Comparison of ENCODE assay signal across 8 cellular contexts in the genomic region with DNA sequence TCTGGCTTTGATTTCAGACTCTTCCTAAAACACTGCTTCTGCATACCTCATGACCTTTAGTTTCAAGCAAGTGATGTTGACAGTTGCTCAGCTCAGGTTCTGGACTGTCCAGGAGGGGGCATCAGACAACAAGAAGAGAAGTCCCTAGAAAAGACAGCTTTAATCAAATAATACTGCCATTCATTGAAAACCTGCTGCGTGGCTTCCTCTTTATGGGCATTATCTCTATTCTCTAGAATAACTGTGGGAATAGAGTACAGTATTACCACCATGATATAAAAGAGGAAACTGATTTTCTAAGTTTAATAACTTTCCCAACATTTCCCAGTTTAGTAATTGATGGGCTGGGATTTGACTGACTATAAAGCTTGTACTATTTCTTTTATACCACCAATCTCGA.
DNase-seq lines count a peak whose midpoint lies in the region; ATAC-seq and TF ChIP-seq lines count a peak whose summit lies in the region.

No MANE protein-coding gene starts in this region.

- BruUV-seq in HCT116 (replicated peaks; lab: Mats Ljungman, UMichigan) = no TSS peak

- POLR2A ChIA-PET in HCT116 (lab: Charles Lee) = interaction anchor here (0.6 kb wide), 1 partner anchor 575 kb away, joined by 3 read pairs; no protein-coding TSS in a partner anchor

- RAD21 ChIA-PET in HCT116 (lab: Charles Lee; ENCODE audit: low non-redundant PET in 1 of 2, low total read pairs in 2 of 2, uncharacterized antibody in 2 of 2, unreplicated experiment in 2 of 2) = interaction anchor here (0.6 to 1.4 kb wide), 7 partner anchors 63 to 582 kb away, joined by 3 to 7 read pairs (median 4); no protein-coding TSS in a partner anchor

- H3K4me2 ChIP-seq in HCT116 (ENCODE audit: low read length) = no peak overlapping the region

- H3K4me3 ChIP-seq in HCT116 (replicated peaks in 1 of 2; ENCODE audit: low read depth in 1 of 2, low read length in 2 of 2) (no peak overlapping the region), SK-N-MC (no peak overlapping the region)

- no peak overlapping the region for H2AFZ ChIP-seq in HCT116 (ENCODE audit: low read depth, low read length, poor library complexity, severe bottlenecking)

- H4K20me1 ChIP-seq in HCT116 (ENCODE audit: insufficient read depth) = no peaks in the 10 kb centered on the region

- no peak overlapping the region for H3K9ac ChIP-seq in HCT116 (ENCODE audit: low read length)
- no peak overlapping the region for H3K9ac ChIP-seq in SK-N-MC (ENCODE audit: insufficient read length)

- no peaks in the 10 kb centered on the region for H3K79me2 ChIP-seq in HCT116 (ENCODE audit: insufficient read depth, low read length)

- TF ChIP-seq POLR2A in HCT116 (IDR thresholded peaks at IDR 0.05; ENCODE audit: borderline replicate concordance, extremely low read depth, insufficient read depth, insufficient read length) = no peak

- peak; percentile 89 for TF ChIP-seq RAD21 in HCT116 (IDR thresholded peaks at IDR 0.05; ENCODE audit: low read depth)

- H3K27me3 ChIP-seq in HCT116 (ENCODE audit: insufficient read depth, low read length) = no peaks in the 10 kb centered on the region

- ATAC-seq in HCT116 (peak; percentile 91), HG03025 (IDR thresholded peaks at IDR 0.05; ENCODE audit: low FRiP score, unreplicated experiment) (no peak)

- TF ChIP-seq CTCF in HCT116 (IDR thresholded peaks at IDR 0.05 in 2 of 3, conservative IDR thresholded peaks at IDR 0.05 in 1 of 3; ENCODE audit: borderline replicate concordance in 1 of 3, insufficient read depth in 1 of 3, low read depth in 2 of 3, low read length in 2 of 3) = peak; percentile 75 to 89 (median 76)

- no peaks in the 10 kb centered on the region for H3K9me3 ChIP-seq in HCT116 (ENCODE audit: control insufficient read depth in 1 of 2, insufficient read depth in 1 of 2, low read depth in 1 of 2, low read length in 2 of 2)
- H3K9me3 ChIP-seq in SK-N-MC (ENCODE audit: low read depth, low read length) = no peaks in the 10 kb centered on the region

- DNase-seq in GF-D8 (lab: John Stamatoyannopoulos, UW) (peak; percentile 56), HCT116 (ENCODE audit: low read depth, low spot score) (peak; percentile 59), NAMALWA (ENCODE audit: low spot score) (peak; percentile 90), SK-N-MC (ENCODE audit: low read depth, low spot score) (peak; percentile 28), amygdala (lab: John Stamatoyannopoulos, UW) (peak in 39 of 56 donors; percentile 0 to 83 (median 19)), hepatic stellate cell (ENCODE audit: low spot score) (peak; percentile 10), smooth muscle cell of the brain vasculature (ENCODE audit: low read depth, low spot score) (peak; percentile 54)

- intact Hi-C loops in HCT116 (cut with micrococcal nuclease) = loop anchor here (1.0 to 5.0 kb wide), 3 partner anchors 350 to 575 kb away; no protein-coding TSS in a partner anchor

- no peaks in the 10 kb centered on the region for H3K9me2 ChIP-seq in HCT116 (ENCODE audit: insufficient read depth)

- no peak overlapping the region for H3K27ac ChIP-seq in HCT116 (ENCODE audit: low read depth, low read length)
- H3K27ac ChIP-seq in SK-N-MC = no peak overlapping the region

- CTCF ChIA-PET in HCT116 (lab: Charles Lee) = interaction anchor here (0.5 to 3.1 kb wide), 35 partner anchors 8 to 1896 kb away, joined by 3 to 50 read pairs (median 4); no protein-coding TSS in a partner anchor

- no peaks in the 10 kb centered on the region for H3K36me3 ChIP-seq in HCT116 (ENCODE audit: control insufficient read depth in 1 of 2, insufficient read depth in 2 of 2, low read length in 2 of 2)
- no peaks in the 10 kb centered on the region for H3K36me3 ChIP-seq in SK-N-MC (ENCODE audit: insufficient read depth, low read length)

- H3K4me1 ChIP-seq in HCT116 (ENCODE audit: control insufficient read depth in 1 of 2, insufficient read depth in 2 of 2, low read length in 2 of 2) = no peaks in the 10 kb centered on the region

TF ChIP-seq in HCT116, 20 proteins besides CTCF, POLR2A, EP300 and RAD21:
- TF ChIP-seq, protein P1, sequence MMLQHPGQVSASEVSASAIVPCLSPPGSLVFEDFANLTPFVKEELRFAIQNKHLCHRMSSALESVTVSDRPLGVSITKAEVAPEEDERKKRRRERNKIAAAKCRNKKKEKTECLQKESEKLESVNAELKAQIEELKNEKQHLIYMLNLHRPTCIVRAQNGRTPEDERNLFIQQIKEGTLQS (IDR thresholded peaks at IDR 0.05) = no peak
- TF ChIP-seq FOSL1 (IDR thresholded peaks at IDR 0.05; ENCODE audit: low read depth) = no peak
- TF ChIP-seq ELF1 (IDR thresholded peaks at IDR 0.05; ENCODE audit: borderline replicate concordance, low read depth) = no peak
- TF ChIP-seq EGR1 (IDR thresholded peaks at IDR 0.05; ENCODE audit: low read depth) = no peak
- TF ChIP-seq JUND (IDR thresholded peaks at IDR 0.05) = no peak
- no peak for TF ChIP-seq EZH2 (IDR thresholded peaks at IDR 0.05)
- no peak for TF ChIP-seq SIN3A (IDR thresholded peaks at IDR 0.05; ENCODE audit: low read depth)
- TF ChIP-seq SRF (IDR thresholded peaks at IDR 0.05; ENCODE audit: low read depth) = no peak
- TF ChIP-seq ZFX (IDR thresholded peaks at IDR 0.05) = no peak
- TF ChIP-seq, protein P2, sequence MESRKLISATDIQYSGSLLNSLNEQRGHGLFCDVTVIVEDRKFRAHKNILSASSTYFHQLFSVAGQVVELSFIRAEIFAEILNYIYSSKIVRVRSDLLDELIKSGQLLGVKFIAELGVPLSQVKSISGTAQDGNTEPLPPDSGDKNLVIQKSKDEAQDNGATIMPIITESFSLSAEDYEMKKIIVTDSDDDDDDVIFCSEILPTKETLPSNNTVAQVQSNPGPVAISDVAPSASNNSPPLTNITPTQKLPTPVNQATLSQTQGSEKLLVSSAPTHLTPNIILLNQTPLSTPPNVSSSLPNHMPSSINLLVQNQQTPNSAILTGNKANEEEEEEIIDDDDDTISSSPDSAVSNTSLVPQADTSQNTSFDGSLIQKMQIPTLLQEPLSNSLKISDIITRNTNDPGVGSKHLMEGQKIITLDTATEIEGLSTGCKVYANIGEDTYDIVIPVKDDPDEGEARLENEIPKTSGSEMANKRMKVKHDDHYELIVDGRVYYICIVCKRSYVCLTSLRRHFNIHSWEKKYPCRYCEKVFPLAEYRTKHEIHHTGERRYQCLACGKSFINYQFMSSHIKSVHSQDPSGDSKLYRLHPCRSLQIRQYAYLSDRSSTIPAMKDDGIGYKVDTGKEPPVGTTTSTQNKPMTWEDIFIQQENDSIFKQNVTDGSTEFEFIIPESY (IDR thresholded peaks at IDR 0.05; ENCODE audit: extremely low read depth, insufficient replicate concordance, low read length) = no peak
- TF ChIP-seq CEBPB (IDR thresholded peaks at IDR 0.05; ENCODE audit: low read depth) = no peak
- no peak for TF ChIP-seq TCF7L2 (IDR thresholded peaks at IDR 0.05; ENCODE audit: borderline replicate concordance, extremely low read depth, insufficient read depth, insufficient read length)
- no peak for TF ChIP-seq POLR2AphosphoS5 (IDR thresholded peaks at IDR 0.05; ENCODE audit: low read depth, low read length)
- TF ChIP-seq, protein P3, sequence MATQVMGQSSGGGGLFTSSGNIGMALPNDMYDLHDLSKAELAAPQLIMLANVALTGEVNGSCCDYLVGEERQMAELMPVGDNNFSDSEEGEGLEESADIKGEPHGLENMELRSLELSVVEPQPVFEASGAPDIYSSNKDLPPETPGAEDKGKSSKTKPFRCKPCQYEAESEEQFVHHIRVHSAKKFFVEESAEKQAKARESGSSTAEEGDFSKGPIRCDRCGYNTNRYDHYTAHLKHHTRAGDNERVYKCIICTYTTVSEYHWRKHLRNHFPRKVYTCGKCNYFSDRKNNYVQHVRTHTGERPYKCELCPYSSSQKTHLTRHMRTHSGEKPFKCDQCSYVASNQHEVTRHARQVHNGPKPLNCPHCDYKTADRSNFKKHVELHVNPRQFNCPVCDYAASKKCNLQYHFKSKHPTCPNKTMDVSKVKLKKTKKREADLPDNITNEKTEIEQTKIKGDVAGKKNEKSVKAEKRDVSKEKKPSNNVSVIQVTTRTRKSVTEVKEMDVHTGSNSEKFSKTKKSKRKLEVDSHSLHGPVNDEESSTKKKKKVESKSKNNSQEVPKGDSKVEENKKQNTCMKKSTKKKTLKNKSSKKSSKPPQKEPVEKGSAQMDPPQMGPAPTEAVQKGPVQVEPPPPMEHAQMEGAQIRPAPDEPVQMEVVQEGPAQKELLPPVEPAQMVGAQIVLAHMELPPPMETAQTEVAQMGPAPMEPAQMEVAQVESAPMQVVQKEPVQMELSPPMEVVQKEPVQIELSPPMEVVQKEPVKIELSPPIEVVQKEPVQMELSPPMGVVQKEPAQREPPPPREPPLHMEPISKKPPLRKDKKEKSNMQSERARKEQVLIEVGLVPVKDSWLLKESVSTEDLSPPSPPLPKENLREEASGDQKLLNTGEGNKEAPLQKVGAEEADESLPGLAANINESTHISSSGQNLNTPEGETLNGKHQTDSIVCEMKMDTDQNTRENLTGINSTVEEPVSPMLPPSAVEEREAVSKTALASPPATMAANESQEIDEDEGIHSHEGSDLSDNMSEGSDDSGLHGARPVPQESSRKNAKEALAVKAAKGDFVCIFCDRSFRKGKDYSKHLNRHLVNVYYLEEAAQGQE (IDR thresholded peaks at IDR 0.05; ENCODE audit: low read depth) = no peak
- no peak for TF ChIP-seq ZNF274 (IDR thresholded peaks at IDR 0.05; ENCODE audit: low read depth, low read length)

Comparison
In these comparisons a context has a peak if more than half of its experiments do, and no peak if none do; other contexts are left out.
1. DNase-seq: peak in every context shown above with its lines; median percentile 90 in NAMALWA; 59 in HCT116; 56 in GF-D8; 54 in smooth muscle cell of the brain vasculature; 28 in SK-N-MC; 19 in amygdala; 10 in hepatic stellate cell.